In the genomic region with DNA sequence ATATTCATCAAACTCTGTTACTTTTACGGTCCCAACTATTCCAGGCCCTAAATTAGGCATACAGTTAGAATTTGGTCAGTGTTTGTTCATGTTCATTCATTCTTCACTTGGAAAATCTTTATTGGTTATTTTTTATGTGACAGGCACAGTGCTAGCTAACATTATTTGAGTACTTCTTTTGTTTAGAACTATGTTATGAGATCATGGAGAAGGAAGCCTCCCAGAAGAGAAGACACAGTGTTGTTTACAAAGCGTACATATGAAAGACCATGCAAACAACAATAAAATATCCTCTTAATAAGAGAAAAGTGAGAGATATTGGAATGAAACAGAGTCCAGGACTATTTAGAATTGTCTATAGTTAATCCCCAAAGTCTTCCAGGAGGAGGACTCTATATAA, we compare ENCODE assay signal across 23 cellular contexts.
DNase-seq lines count a peak whose midpoint lies in the region; ATAC-seq and TF ChIP-seq lines count a peak whose summit lies in the region.
"Had no signal": no experiment of that assay in that cellular context is flagged by ENCODE, and none has a peak within 500 bp of the region (broad histone marks: within the 10 kb centered on the region; RNA-seq: fewer than 3 reads in every experiment).

No MANE protein-coding gene starts in this region.

- H3K79me2 ChIP-seq in ACC112 (ENCODE audit: control insufficient read depth, insufficient read depth, low read length, unreplicated experiment) (no peaks in the 10 kb centered on the region), PC-3 (ENCODE audit: low read length) (no peaks in the 10 kb centered on the region), osteoblast (ENCODE audit: insufficient read depth, low read length) (no peaks in the 10 kb centered on the region)

- H4K20me1 ChIP-seq in PC-3 (ENCODE audit: low read length) (no peaks in the 10 kb centered on the region), osteoblast (ENCODE audit: insufficient read depth, low read length) (no peaks in the 10 kb centered on the region)
- H4K20me1 ChIP-seq: BLaER1 had no signal

- H3K27me3 ChIP-seq in ACC112 (ENCODE audit: insufficient read depth, low read length) (no peaks in the 10 kb centered on the region), PC-3 (ENCODE audit: low read length) (no peaks in the 10 kb centered on the region), osteoblast (ENCODE audit: insufficient read depth, low read length) (no peaks in the 10 kb centered on the region)
- H3K27me3 ChIP-seq: BE2C, BLaER1 had no signal

- H3K9me3 ChIP-seq in PC-3 (ENCODE audit: low read length), result peaks cover 21% of the 10 kb centered on the region; the same call in 1 of the 2 replicates
- H3K9me3 ChIP-seq in osteoblast (ENCODE audit: low read depth, low read length), result no peaks in the 10 kb centered on the region
- H3K9me3 ChIP-seq: BE2C had no signal

- peaks cover 44% of the 10 kb centered on the region for H3K9me3 Mint-ChIP-seq in WTC11

- no peak overlapping the region for H3K27ac Mint-ChIP-seq in WTC11
- H3K27ac Mint-ChIP-seq: CD14-positive monocyte; CD4-positive, alpha-beta memory T cell; CD4-positive, CD25-positive, alpha-beta regulatory T cell; CD8-positive, alpha-beta memory T cell had no signal

- TF ChIP-seq CTCF in PC-3 (conservative IDR thresholded peaks at IDR 0.05; ENCODE audit: low read depth, low read length) (no peak), osteoblast (IDR thresholded peaks at IDR 0.05; ENCODE audit: extremely low read depth, low read depth, low read length) (no peak), WTC11 (IDR thresholded peaks at IDR 0.05) (no peak)

- CTCF ChIA-PET in PC-3 (lab: Charles Lee) (no interaction called here), WTC11 (lab: Charles Lee) (no interaction called here)

- H3K27ac ChIP-seq in ACC112 (ENCODE audit: low read depth, low read length), result peak overlapping the region; percentile 39
- peak overlapping the region; percentile 84 for H3K27ac ChIP-seq in PC-3 (ENCODE audit: low read length)
- H3K27ac ChIP-seq in osteoblast (ENCODE audit: low read depth, low read length), result no peak overlapping the region
- H3K27ac ChIP-seq: 22Rv1, BLaER1 had no signal

- H3K4me1 ChIP-seq in ACC112 (ENCODE audit: control insufficient read depth, insufficient read depth, low read length, unreplicated experiment) (peaks cover 10% of the 10 kb centered on the region), PC-3 (ENCODE audit: insufficient read depth, low read length) (peaks cover 20% of the 10 kb centered on the region), osteoblast (ENCODE audit: insufficient read depth, low read length) (peaks cover 10% of the 10 kb centered on the region)
- H3K4me1 ChIP-seq: BE2C, BLaER1 had no signal

- H3K4me3 ChIP-seq in ACC112 (ENCODE audit: low read depth, low read length), result no peak overlapping the region
- no peak overlapping the region for H3K4me3 ChIP-seq in PC-3 (ENCODE audit: low read length)
- no peak overlapping the region for H3K4me3 ChIP-seq in osteoblast (ENCODE audit: insufficient read depth, low read length)
- H3K4me3 ChIP-seq: A549, BLaER1, GM12878 had no signal

- peak overlapping the region; percentile 16; the same call in 1 of the 2 replicates for H3K4me2 ChIP-seq in PC-3 (ENCODE audit: low read length)
- H3K4me2 ChIP-seq in osteoblast (ENCODE audit: insufficient read depth, low read length), result no peak overlapping the region
- H3K4me2 ChIP-seq: BLaER1 had no signal

- no peaks in the 10 kb centered on the region for H3F3A ChIP-seq in PC-3 (ENCODE audit: low read length, unreplicated experiment)

- no TSS peak for BruUV-seq in PC-3 (replicated peaks; lab: Mats Ljungman, UMichigan)

- H3K4me1 Mint-ChIP-seq in WTC11, result no peaks in the 10 kb centered on the region
- H3K4me1 Mint-ChIP-seq: CD14-positive monocyte; CD4-positive, alpha-beta memory T cell; CD4-positive, CD25-positive, alpha-beta regulatory T cell; CD8-positive, alpha-beta memory T cell had no signal

- DNase-seq in PC-3 (no peak), osteoblast (ENCODE audit: insufficient read length, low spot score, missing footprints) (no peak), WTC11 (ENCODE audit: low spot score) (no peak), posterior cingulate gyrus (no peak)
- DNase-seq: ACHN; BE2C; C1 segment of cervical spinal cord; CD4-positive, alpha-beta memory T cell; CD4-positive, CD25-positive, alpha-beta regulatory T cell; CD8-positive, alpha-beta memory T cell; COR-L47; DMS 273 treated with DMSO at 0.1 percent for 48 hours; DMS153; DMS53; DMS79; DND-41; GDM1 had no signal

- POLR2A ChIA-PET in PC-3 (lab: Charles Lee; ENCODE audit: unreplicated experiment) (interaction anchor here (0.6 kb wide), 1 partner anchor 20 kb away, joined by 4 read pairs; no protein-coding TSS in a partner anchor), WTC11 (lab: Charles Lee) (no interaction called here)

- H3K9ac ChIP-seq in PC-3 (ENCODE audit: low read length), result peak overlapping the region; percentile 44; the same call in 1 of the 2 replicates
- H3K9ac ChIP-seq: BLaER1 had no signal

- H3K36me3 ChIP-seq in ACC112 (ENCODE audit: insufficient read depth, low read length) (no peaks in the 10 kb centered on the region; the same call in 1 of the 2 replicates), PC-3 (ENCODE audit: low read depth, low read length) (peaks cover 10% of the 10 kb centered on the region; the same call in 1 of the 2 replicates), osteoblast (ENCODE audit: insufficient read depth, low read length) (no peaks in the 10 kb centered on the region)
- H3K36me3 ChIP-seq: BE2C, BLaER1 had no signal

- peaks cover 5% of the 10 kb centered on the region for H3K27me3 Mint-ChIP-seq in WTC11 (ENCODE audit: low read depth)
- H3K27me3 Mint-ChIP-seq: CD4-positive, alpha-beta memory T cell; CD4-positive, CD25-positive, alpha-beta regulatory T cell had no signal

- H2AFZ ChIP-seq in ACC112 (ENCODE audit: low read length, unreplicated experiment) (no peak overlapping the region), PC-3 (ENCODE audit: low read length) (no peak overlapping the region), osteoblast (ENCODE audit: low read length) (peak overlapping the region; percentile 67)

- intact Hi-C loops in PC-3 (cut with micrococcal nuclease) (loop anchor here (10.0 kb wide), 1 partner anchor 56 kb away; no protein-coding TSS in a partner anchor), posterior cingulate gyrus (cut with DNase I) (no loop called here)

- no peak overlapping the region for H3K4me3 Mint-ChIP-seq in WTC11
- H3K4me3 Mint-ChIP-seq: CD14-positive monocyte; CD4-positive, alpha-beta memory T cell; CD4-positive, CD25-positive, alpha-beta regulatory T cell; CD8-positive, alpha-beta memory T cell had no signal

- ATAC-seq in PC-3, result peak; percentile 66
- no peak for ATAC-seq in WTC11
- ATAC-seq: GM12878 had no signal

- no peaks in the 10 kb centered on the region for H3K9me2 ChIP-seq in PC-3 (replicated peaks; ENCODE audit: low read length)

- peaks cover 22% of the 10 kb centered on the region for H3K36me3 Mint-ChIP-seq in WTC11
- H3K36me3 Mint-ChIP-seq: CD14-positive monocyte; CD4-positive, CD25-positive, alpha-beta regulatory T cell; CD8-positive, alpha-beta memory T cell had no signal

TF ChIP-seq in WTC11, 78 proteins besides CTCF, POLR2A, EP300 and RAD21 (continues in another document):
- TF ChIP-seq, protein P1, sequence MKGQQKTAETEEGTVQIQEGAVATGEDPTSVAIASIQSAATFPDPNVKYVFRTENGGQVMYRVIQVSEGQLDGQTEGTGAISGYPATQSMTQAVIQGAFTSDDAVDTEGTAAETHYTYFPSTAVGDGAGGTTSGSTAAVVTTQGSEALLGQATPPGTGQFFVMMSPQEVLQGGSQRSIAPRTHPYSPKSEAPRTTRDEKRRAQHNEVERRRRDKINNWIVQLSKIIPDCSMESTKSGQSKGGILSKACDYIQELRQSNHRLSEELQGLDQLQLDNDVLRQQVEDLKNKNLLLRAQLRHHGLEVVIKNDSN (CRISPR knock-in tag; IDR thresholded peaks at IDR 0.05), result no peak
- TF ChIP-seq CREB1 (CRISPR knock-in tag; IDR thresholded peaks at IDR 0.05), result no peak
- no peak for TF ChIP-seq MXD4 (CRISPR knock-in tag; IDR thresholded peaks at IDR 0.05; ENCODE audit: borderline replicate concordance)
- TF ChIP-seq, protein P2, sequence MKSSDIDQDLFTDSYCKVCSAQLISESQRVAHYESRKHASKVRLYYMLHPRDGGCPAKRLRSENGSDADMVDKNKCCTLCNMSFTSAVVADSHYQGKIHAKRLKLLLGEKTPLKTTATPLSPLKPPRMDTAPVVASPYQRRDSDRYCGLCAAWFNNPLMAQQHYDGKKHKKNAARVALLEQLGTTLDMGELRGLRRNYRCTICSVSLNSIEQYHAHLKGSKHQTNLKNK (CRISPR knock-in tag; IDR thresholded peaks at IDR 0.05), result no peak
- TF ChIP-seq JUN (CRISPR knock-in tag; IDR thresholded peaks at IDR 0.05), result no peak
- TF ChIP-seq, protein P3, sequence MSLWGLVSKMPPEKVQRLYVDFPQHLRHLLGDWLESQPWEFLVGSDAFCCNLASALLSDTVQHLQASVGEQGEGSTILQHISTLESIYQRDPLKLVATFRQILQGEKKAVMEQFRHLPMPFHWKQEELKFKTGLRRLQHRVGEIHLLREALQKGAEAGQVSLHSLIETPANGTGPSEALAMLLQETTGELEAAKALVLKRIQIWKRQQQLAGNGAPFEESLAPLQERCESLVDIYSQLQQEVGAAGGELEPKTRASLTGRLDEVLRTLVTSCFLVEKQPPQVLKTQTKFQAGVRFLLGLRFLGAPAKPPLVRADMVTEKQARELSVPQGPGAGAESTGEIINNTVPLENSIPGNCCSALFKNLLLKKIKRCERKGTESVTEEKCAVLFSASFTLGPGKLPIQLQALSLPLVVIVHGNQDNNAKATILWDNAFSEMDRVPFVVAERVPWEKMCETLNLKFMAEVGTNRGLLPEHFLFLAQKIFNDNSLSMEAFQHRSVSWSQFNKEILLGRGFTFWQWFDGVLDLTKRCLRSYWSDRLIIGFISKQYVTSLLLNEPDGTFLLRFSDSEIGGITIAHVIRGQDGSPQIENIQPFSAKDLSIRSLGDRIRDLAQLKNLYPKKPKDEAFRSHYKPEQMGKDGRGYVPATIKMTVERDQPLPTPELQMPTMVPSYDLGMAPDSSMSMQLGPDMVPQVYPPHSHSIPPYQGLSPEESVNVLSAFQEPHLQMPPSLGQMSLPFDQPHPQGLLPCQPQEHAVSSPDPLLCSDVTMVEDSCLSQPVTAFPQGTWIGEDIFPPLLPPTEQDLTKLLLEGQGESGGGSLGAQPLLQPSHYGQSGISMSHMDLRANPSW (CRISPR knock-in tag; conservative IDR thresholded peaks at IDR 0.05; ENCODE audit: low read depth), result no peak
- TF ChIP-seq, protein P4, sequence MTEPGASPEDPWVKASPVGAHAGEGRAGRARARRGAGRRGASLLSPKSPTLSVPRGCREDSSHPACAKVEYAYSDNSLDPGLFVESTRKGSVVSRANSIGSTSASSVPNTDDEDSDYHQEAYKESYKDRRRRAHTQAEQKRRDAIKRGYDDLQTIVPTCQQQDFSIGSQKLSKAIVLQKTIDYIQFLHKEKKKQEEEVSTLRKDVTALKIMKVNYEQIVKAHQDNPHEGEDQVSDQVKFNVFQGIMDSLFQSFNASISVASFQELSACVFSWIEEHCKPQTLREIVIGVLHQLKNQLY (CRISPR knock-in tag; IDR thresholded peaks at IDR 0.05), result no peak
